ENCODE assay signal across 18 cellular contexts in the genomic region with DNA sequence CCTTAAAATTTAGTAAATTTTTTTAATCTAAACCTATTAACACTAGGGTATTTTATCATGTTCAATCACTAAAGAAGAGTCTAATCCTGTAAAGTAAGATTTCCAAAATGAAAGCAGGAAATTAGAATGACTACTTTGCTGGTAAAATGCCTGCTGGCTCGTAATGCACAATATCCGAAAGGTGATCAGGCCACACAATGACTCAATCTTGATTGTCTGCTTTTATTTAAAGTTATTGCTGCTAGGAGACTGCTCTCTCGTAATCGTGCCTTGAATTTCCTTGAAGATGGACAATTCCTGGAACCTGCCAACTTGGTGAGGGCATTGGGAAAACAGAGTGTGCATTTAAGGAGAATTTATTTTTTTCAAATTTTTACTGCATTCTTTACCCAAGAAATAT.
DNase-seq lines count a peak whose midpoint lies in the region; FAIRE-seq and TF ChIP-seq lines count a peak whose summit lies in the region.
"Had no signal": no experiment of that assay in that cellular context is flagged by ENCODE, and none has a peak within 500 bp of the region (broad histone marks: within the 10 kb centered on the region; RNA-seq: fewer than 3 reads in every experiment).

No MANE protein-coding gene starts in this region.

- H4K20me1 ChIP-seq in mammary epithelial cell (ENCODE audit: insufficient read depth, low read length): no peaks in the 10 kb centered on the region

- FAIRE-seq in H54 (lab: Jason Lieb, UNC): peak; percentile 84
- FAIRE-seq: GM12891 had no signal

- 5% methylated on average over 4 of the region's 4 CpGs for WGBS in mammary epithelial cell (ENCODE audit: low coverage, missing lambda C conversion rate)

- BruUV-seq in mammary epithelial cell (replicated peaks; lab: Mats Ljungman, UMichigan): no TSS peak

- no peaks in the 10 kb centered on the region for H3K9me3 ChIP-seq in mammary epithelial cell (replicated peaks; ENCODE audit: insufficient read depth, low read length)
- H3K9me3 ChIP-seq: Caco-2 had no signal

- no peak overlapping the region for H3K9ac ChIP-seq in mammary epithelial cell (ENCODE audit: insufficient read depth, low read length)

- intact Hi-C loops in mammary epithelial cell (cut with micrococcal nuclease): no loop called here

- H3K4me3 ChIP-seq in mammary epithelial cell (replicated peaks in 1 of 3; ENCODE audit: insufficient read depth in 1 of 3, low read depth in 2 of 3, low read length in 3 of 3): no peak overlapping the region
- H3K4me3 ChIP-seq: GM23338 had no signal

- TF ChIP-seq POLR2A in H54 (IDR thresholded peaks at IDR 0.05; ENCODE audit: low read depth, low read length): no peak

- dilution Hi-C loops in mammary epithelial cell (cut with HindIII; ENCODE audit: low sequenced_read_pairs): no loop called here

- in situ Hi-C loops in mammary epithelial cell (cut with MboI; ENCODE audit: low sequenced_read_pairs in 2 of 2): no loop called here

- H2AFZ ChIP-seq in mammary epithelial cell (ENCODE audit: low read depth, low read length): peak overlapping the region; percentile 39
- H2AFZ ChIP-seq: GM23338 had no signal

- H3K36me3 ChIP-seq in mammary epithelial cell (ENCODE audit: insufficient read depth, low read length): no peaks in the 10 kb centered on the region

- H3K4me1 ChIP-seq in mammary epithelial cell (ENCODE audit: insufficient read depth, low read length): no peaks in the 10 kb centered on the region
- H3K4me1 ChIP-seq: Caco-2 had no signal

- no peak overlapping the region for H3K27ac ChIP-seq in mammary epithelial cell (ENCODE audit: insufficient read depth, low read depth, low read length)
- H3K27ac ChIP-seq: C4-2B had no signal

- TF ChIP-seq CTCF in mammary epithelial cell (conservative IDR thresholded peaks at IDR 0.05 in 1 of 2, IDR thresholded peaks at IDR 0.05 in 1 of 2; ENCODE audit: extremely low read depth in 1 of 2, insufficient read depth in 1 of 2, low read depth in 1 of 2, low read length in 2 of 2): no peak

- peak overlapping the region; percentile 23 for H3K4me2 ChIP-seq in mammary epithelial cell (ENCODE audit: insufficient read depth, low read depth, low read length)
- H3K4me2 ChIP-seq: GM23338 had no signal

- H3K27me3 ChIP-seq in mammary epithelial cell (ENCODE audit: insufficient read depth, low read length): no peaks in the 10 kb centered on the region

- DNase-seq in H54 (ENCODE audit: insufficient read length, low spot score) (no peak), NCI-H226 (peak; percentile 3), mammary epithelial cell (peak; percentile 75), stromal cell of bone marrow (ENCODE audit: low read depth) (peak; percentile 82), COLO668 (lab: John Stamatoyannopoulos, UW; ENCODE audit: unreplicated experiment) (no peak), NOMO-1 treated with DMSO at 0.1 percent for 48 hours (lab: John Stamatoyannopoulos, UW; ENCODE audit: unreplicated experiment) (no peak)
- no peak for DNase-seq in stimulated activated CD4-positive, alpha-beta T cell treated with anti-CD3 and anti-CD28 coated beads, Interleukin-4, amount 100 ng/mL, for 24 hours
- DNase-seq: Caco-2; DMS53; Karpas-422; NCI-H146; NCI-H345; NCI-H526 treated with DMSO at 0.1 percent for 48 hours; NK-92 treated with Interleukin-12 subunit alpha and Interleukin-12 subunit beta, amount 100 ng/mL, for 24 hours; Right ventricle myocardium superior had no signal

- H3K79me2 ChIP-seq in mammary epithelial cell (ENCODE audit: insufficient read depth, low read length): no peaks in the 10 kb centered on the region

- CTCF ChIA-PET in mammary epithelial cell (lab: Charles Lee; ENCODE audit: low non-redundant PET): no interaction called here

Comparison
In these comparisons a context has a peak if more than half of its experiments do, and no peak if none do; other contexts are left out.
1. DNase-seq: peak in NCI-H226 (single experiment), mammary epithelial cell (single experiment) and stromal cell of bone marrow (single experiment); none in H54 (single experiment), COLO668 (single experiment), stimulated activated CD4-positive, alpha-beta T cell treated with anti-CD3 and anti-CD28 coated beads, Interleukin-4, amount 100 ng/mL, for 24 hours (single experiment) and NOMO-1 treated with DMSO at 0.1 percent for 48 hours (single experiment).